Comparison of ENCODE assay signal across 17 cellular contexts in the genomic region with DNA sequence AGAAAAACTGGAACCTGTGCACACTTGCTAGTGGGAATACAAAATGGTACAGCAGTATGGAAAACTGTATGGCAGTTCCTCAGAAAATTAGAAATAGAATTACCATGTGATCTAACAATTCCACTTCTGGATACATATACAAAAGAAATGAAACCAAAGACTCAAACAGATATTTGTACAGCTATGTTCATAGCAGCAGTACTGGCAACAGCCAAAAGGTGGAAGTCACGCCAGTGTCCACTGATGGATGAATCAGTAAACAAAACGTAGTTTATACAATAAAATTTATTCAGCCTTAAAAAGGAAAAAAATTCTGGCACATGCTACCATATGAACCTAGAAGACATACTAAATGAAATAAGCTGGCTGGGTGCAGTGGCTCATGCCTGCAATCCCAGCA.
"Had no signal": no experiment of that assay in that cellular context is flagged by ENCODE, and none has a peak within 500 bp of the region (broad histone marks: within the 10 kb centered on the region; RNA-seq: fewer than 3 reads in every experiment).

No MANE protein-coding gene starts in this region.

- DNase-seq: activated CD4-positive, alpha-beta T cell treated with anti-CD3 and anti-CD28 coated beads, Interleukin-2, amount 50 U/mL, for 1 hour; activated CD8-positive, alpha-beta memory T cell treated with anti-CD3 and anti-CD28 coated beads for 24 hours; activated naive CD4-positive, alpha-beta T cell treated with Interleukin-2 at 50 U/mL for 16 hours; anterior cingulate cortex; cerebellar nuclear complex; dorsolateral prefrontal cortex; hypothalamus; kidney; left ventricle myocardium inferior; mesenchymal stem cell; naive thymus-derived CD8-positive, alpha-beta T cell; stimulated activated CD4-positive, alpha-beta T cell treated with anti-CD3 and anti-CD28 coated beads, Interleukin-12 subunit alpha, Interleukin-12 subunit beta, amount 100 ng/mL, for 4 hours; stimulated activated CD4-positive, alpha-beta T cell treated with anti-CD3 and anti-CD28 coated beads, Interleukin-2, amount 100 ng/mL, for 24 hours had no signal

- H3K4me1 ChIP-seq: left ventricle myocardium inferior had no signal

- H3K27me3 ChIP-seq: dorsolateral prefrontal cortex had no signal

- H3K4me3 ChIP-seq: dorsolateral prefrontal cortex, left ventricle myocardium inferior, thoracic aorta had no signal

- H3K27me3 Mint-ChIP-seq: naive thymus-derived CD8-positive, alpha-beta T cell had no signal

- H3K4me3 Mint-ChIP-seq: activated T-helper 1 cell treated with anti-CD3 and anti-CD28 coated beads, Interleukin-12 subunit alpha, Interleukin-12 subunit beta, Interleukin-2, Interleukin-4 antibody, amounts not matched to agents 30 ng/mL and 10 ng/mL and 1 ng/mL, durations not matched to agents 14 hours and 24 hours and 36 hours; naive thymus-derived CD8-positive, alpha-beta T cell; stimulated activated effector memory CD8-positive, alpha-beta T cell treated with anti-CD3 and anti-CD28 coated beads, Interleukin-12 subunit alpha, Interleukin-12 subunit beta, amount 100 ng/mL, for 72 hours had no signal

- H3K27ac Mint-ChIP-seq: activated T-helper 1 cell treated with anti-CD3 and anti-CD28 coated beads, Interleukin-12 subunit alpha, Interleukin-12 subunit beta, Interleukin-2, Interleukin-4 antibody, amounts not matched to agents 30 ng/mL and 10 ng/mL and 1 ng/mL, durations not matched to agents 14 hours and 24 hours and 36 hours; naive thymus-derived CD8-positive, alpha-beta T cell; stimulated activated effector memory CD8-positive, alpha-beta T cell treated with anti-CD3 and anti-CD28 coated beads, Interleukin-12 subunit alpha, Interleukin-12 subunit beta, amount 100 ng/mL, for 72 hours had no signal

- ATAC-seq: esophagus mucosa; naive thymus-derived CD8-positive, alpha-beta T cell; stimulated activated effector memory CD8-positive, alpha-beta T cell treated with anti-CD3 and anti-CD28 coated beads, Interleukin-12 subunit alpha, Interleukin-12 subunit beta, amount 100 ng/mL, for 72 hours had no signal
